In the genomic region with DNA sequence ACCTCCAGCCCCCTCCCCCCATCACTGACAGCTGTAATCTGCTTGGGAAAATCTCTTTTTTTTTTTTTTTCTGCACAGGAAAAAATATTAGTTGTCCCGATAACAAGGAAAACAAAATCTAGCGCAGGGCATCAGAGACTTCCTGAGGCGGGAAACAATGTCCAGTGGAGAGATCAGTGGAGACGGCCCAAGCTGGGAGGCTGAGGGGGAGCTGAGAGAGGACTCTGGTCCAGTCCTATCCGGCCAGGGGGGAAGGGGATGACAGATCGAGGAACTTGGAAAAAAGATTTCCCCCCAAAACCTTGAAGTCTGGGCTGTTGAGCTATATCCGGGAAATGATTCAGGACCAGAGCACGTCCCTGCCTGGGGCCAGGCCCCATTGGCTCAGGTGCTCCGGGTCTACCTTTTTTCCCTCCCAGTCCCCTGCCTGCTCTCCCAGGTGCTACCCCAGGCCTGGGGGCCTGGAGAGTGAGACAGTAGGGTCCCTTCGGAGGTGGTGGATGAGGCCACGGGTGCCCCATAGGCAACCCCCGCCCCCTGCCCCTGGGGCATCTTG, we compare ENCODE assay signal across 15 cellular contexts. TPM values are rescaled to one million over a fixed set of nuclear protein-coding genes. Genes with fewer than 3 reads are reported as not detected.
DNase-seq lines count a peak whose midpoint lies in the region; TF ChIP-seq lines count a peak whose summit lies in the region.
"Had no signal": no experiment of that assay in that cellular context is flagged by ENCODE, and none has a peak within 500 bp of the region (broad histone marks: within the 10 kb centered on the region; RNA-seq: fewer than 3 reads in every experiment).

No MANE protein-coding gene starts in this region.

- H3K4me1 ChIP-seq in left ventricle myocardium inferior, result peaks cover 43% of the 10 kb centered on the region
- H3K4me1 ChIP-seq: Peyer's patch had no signal

- H3K4me1 Mint-ChIP-seq in endothelial cell (ENCODE audit: unreplicated experiment) (peaks cover 77% of the 10 kb centered on the region), nephron (peaks cover 15% of the 10 kb centered on the region), HFFc6 (ENCODE audit: low read depth) (peaks cover 10% of the 10 kb centered on the region)

- H3K27ac ChIP-seq in left ventricle myocardium inferior (replicated peaks), result peak overlapping the region; percentile 87
- H3K27ac ChIP-seq: Peyer's patch had no signal

- DNase-seq in left ventricle myocardium inferior (no peak), cardiac septum (ENCODE audit: low spot score) (no peak), endothelial cell (ENCODE audit: low spot score) (no peak), NCI-H2107 treated with DMSO at 0.1 percent for 48 hours (lab: John Stamatoyannopoulos, UW; ENCODE audit: unreplicated experiment) (no peak), HFFc6 (no peak), NCI-H2029 (lab: John Stamatoyannopoulos, UW) (no peak)
- DNase-seq in activated CD4-positive, alpha-beta T cell treated with anti-CD3 and anti-CD28 coated beads for 4 hours, result no peak
- DNase-seq: DMS53, KBM-7, NCI-H1048, NCI-H146, NCI-H2107, NCI-H69, Peyer's patch had no signal

- H3K36me3 ChIP-seq in left ventricle myocardium inferior, result no peaks in the 10 kb centered on the region
- H3K36me3 ChIP-seq: Peyer's patch had no signal

- H3K27me3 ChIP-seq in left ventricle myocardium inferior (ENCODE audit: low read depth), result no peaks in the 10 kb centered on the region
- H3K27me3 ChIP-seq: Peyer's patch had no signal

- no peak for TF ChIP-seq CTCF in left ventricle myocardium inferior (IDR thresholded peaks at IDR 0.05; ENCODE audit: borderline replicate concordance)
- TF ChIP-seq CTCF in endothelial cell (IDR thresholded peaks at IDR 0.05; ENCODE audit: unreplicated experiment), result no peak
- TF ChIP-seq CTCF in nephron (IDR thresholded peaks at IDR 0.05; ENCODE audit: unreplicated experiment in 3 of 3), result no peak
- TF ChIP-seq CTCF in HFFc6 (IDR thresholded peaks at IDR 0.05), result no peak

- H3K4me3 ChIP-seq in left ventricle myocardium inferior, result no peak overlapping the region
- H3K4me3 ChIP-seq: Peyer's patch had no signal

- H3K9me3 Mint-ChIP-seq in endothelial cell (ENCODE audit: unreplicated experiment), result no peaks in the 10 kb centered on the region
- H3K9me3 Mint-ChIP-seq in nephron, result no peaks in the 10 kb centered on the region
- H3K9me3 Mint-ChIP-seq in HFFc6, result no peaks in the 10 kb centered on the region

- no peaks in the 10 kb centered on the region for H3K9me3 ChIP-seq in left ventricle myocardium inferior (replicated peaks)
- H3K9me3 ChIP-seq: Peyer's patch had no signal

- H3K27ac Mint-ChIP-seq in endothelial cell (ENCODE audit: unreplicated experiment) (peak overlapping the region; percentile 93), nephron (peak overlapping the region in 2 of 3 experiments; percentile 30 to 44), HFFc6 (no peak overlapping the region)

- H3K36me3 Mint-ChIP-seq in endothelial cell (ENCODE audit: low read depth, unreplicated experiment) (peaks cover 9% of the 10 kb centered on the region), nephron (ENCODE audit: low read depth) (no peaks in the 10 kb centered on the region), HFFc6 (ENCODE audit: low read depth) (no peaks in the 10 kb centered on the region)

- H3K4me3 Mint-ChIP-seq in endothelial cell (ENCODE audit: unreplicated experiment), result no peak overlapping the region
- no peak overlapping the region for H3K4me3 Mint-ChIP-seq in nephron
- no peak overlapping the region for H3K4me3 Mint-ChIP-seq in HFFc6

- H3K27me3 Mint-ChIP-seq in endothelial cell (ENCODE audit: unreplicated experiment) (peaks cover 34% of the 10 kb centered on the region), nephron (ENCODE audit: low read depth) (peaks cover 13% of the 10 kb centered on the region), HFFc6 (ENCODE audit: insufficient read depth) (peaks cover 2% of the 10 kb centered on the region; the same call in 1 of the 2 replicates)

- intact Hi-C loops in left ventricle myocardium inferior (cut with micrococcal nuclease), result no loop called here
- intact Hi-C loops in cardiac septum (cut with DNase I), result no loop called here

RNA-seq across cellular contexts. Expression of a gene that starts 14.0 kb away (rescaled TPM):
- 11.1 TPM for total RNA-seq in left ventricle myocardium inferior
- 11.5 TPM for total RNA-seq in cardiac septum
- 257 TPM for total RNA-seq in endothelial cell (ENCODE audit: unreplicated experiment)
- total RNA-seq in HFFc6 (2021; fragmentation: NEBNext Ultra II Directional; extraction: Animal tissue kit (Norgen Biotek cat#: 25700)), result under 1 TPM in 2 of 6 experiments, not detected in 4; 0.05 to 0.11 TPM

RNA-seq across cellular contexts. Expression of a gene that starts 20.9 kb away (rescaled TPM):
- total RNA-seq in left ventricle myocardium inferior (21.3 TPM), cardiac septum (16.0 TPM), endothelial cell (ENCODE audit: unreplicated experiment) (39.2 TPM)
- total RNA-seq in HFFc6 (2021; fragmentation: NEBNext Ultra II Directional; extraction: Animal tissue kit (Norgen Biotek cat#: 25700)), result 10 to 100 TPM; 27.7 to 33.1 (median 31.2) TPM

RNA-seq across cellular contexts. Expression of a gene that starts 38.1 kb away (rescaled TPM):
- total RNA-seq in left ventricle myocardium inferior (1.3 TPM), cardiac septum (1.6 TPM), endothelial cell (ENCODE audit: unreplicated experiment) (16.4 TPM)
- total RNA-seq in HFFc6 (2021; fragmentation: NEBNext Ultra II Directional; extraction: Animal tissue kit (Norgen Biotek cat#: 25700)), result 10 to 100 TPM; 20.8 to 26.0 (median 24.2) TPM

RNA-seq across cellular contexts. Expression of a gene that starts 41.1 kb away (rescaled TPM):
- total RNA-seq in left ventricle myocardium inferior (not detected), cardiac septum (0.13 TPM), endothelial cell (ENCODE audit: unreplicated experiment) (1.4 TPM)
- under 1 TPM in 5 of 6 experiments, not detected in 1; 0.14 to 0.41 (median 0.31) TPM for total RNA-seq in HFFc6 (2021; fragmentation: NEBNext Ultra II Directional; extraction: Animal tissue kit (Norgen Biotek cat#: 25700))

Comparison
In these comparisons a context has a peak if more than half of its experiments do, and no peak if none do; other contexts are left out.
1. RNA of a gene that starts 14.0 kb away (total RNA-seq): 257 TPM in endothelial cell (single experiment); 11.5 TPM in cardiac septum (single experiment), 11.1 TPM in left ventricle myocardium inferior (single experiment) and 0.05 to 0.11 TPM in HFFc6; every median in the first group is over 10 times any median in the second.